In genomic region chr9:71628247-71628646, GRCh38 we compare ENCODE assay signal across 15 cellular contexts.
DNase-seq lines count a peak whose midpoint lies in the region; ATAC-seq and TF ChIP-seq lines count a peak whose summit lies in the region.
"Had no signal": no experiment of that assay in that cellular context is flagged by ENCODE, and none has a peak within 500 bp of the region (broad histone marks: within the 10 kb centered on the region; RNA-seq: fewer than 3 reads in every experiment).

No MANE protein-coding gene starts in this region.

- H3K9me3 ChIP-seq in heart right ventricle (peaks cover 0 to 3% (median 0%) of the 10 kb centered on the region in 11 donors), OCI-LY7 (ENCODE audit: low read length) (no peaks in the 10 kb centered on the region)
- H3K9me3 ChIP-seq: BLaER1 had no signal

- POLR2A ChIA-PET in OCI-LY7 (lab: Charles Lee): no interaction called here

- TF ChIP-seq CTCF in heart right ventricle (IDR thresholded peaks at IDR 0.05) (peak in 5 of 9 donors; percentile 21 to 51 (median 24)), OCI-LY7 (conservative IDR thresholded peaks at IDR 0.05; ENCODE audit: low read length) (peak; percentile 65), epithelial cell of esophagus (IDR thresholded peaks at IDR 0.05; ENCODE audit: insufficient read depth, low read depth, low read length, missing control alignments) (peak; percentile 22)

- H3K4me3 Mint-ChIP-seq in activated naive CD8-positive, alpha-beta T cell treated with anti-CD3 and anti-CD28 coated beads, Interleukin-2, amount 50 U/mL, for 24 hours: no peak overlapping the region
- H3K4me3 Mint-ChIP-seq: activated CD4-positive, alpha-beta T cell treated with anti-CD3 and anti-CD28 coated beads, Interleukin-2, amount 10 ng/mL, durations not matched to agents 7 days and 5 days; activated naive CD8-positive, alpha-beta T cell; type B pancreatic cell had no signal

- DNase-seq in heart right ventricle (no peak), left ventricle myocardium superior (no peak), OCI-LY7 (ENCODE audit: low spot score) (no peak), epithelial cell of esophagus (ENCODE audit: low read depth) (no peak), pons (ENCODE audit: low spot score) (no peak), NK-92 (lab: John Stamatoyannopoulos, UW; ENCODE audit: unreplicated experiment) (no peak)
- DNase-seq in activated naive CD8-positive, alpha-beta T cell treated with anti-CD3 and anti-CD28 coated beads, Interleukin-2, amount 50 U/mL, for 24 hours: no peak
- DNase-seq: activated CD4-positive, alpha-beta T cell treated with anti-CD3 and anti-CD28 coated beads, Interleukin-2, amount 10 ng/mL, durations not matched to agents 7 days and 5 days; NCI-H1092 treated with DMSO at 0.1 percent for 48 hours; RPMI8226 had no signal

- no peaks in the 10 kb centered on the region for H3K27me3 Mint-ChIP-seq in activated naive CD8-positive, alpha-beta T cell treated with anti-CD3 and anti-CD28 coated beads, Interleukin-2, amount 50 U/mL, for 24 hours
- H3K27me3 Mint-ChIP-seq: activated naive CD8-positive, alpha-beta T cell; type B pancreatic cell had no signal

- H3K4me3 ChIP-seq in heart right ventricle (no peak overlapping the region), OCI-LY7 (ENCODE audit: low read depth, low read length, poor library complexity, severe bottlenecking) (no peak overlapping the region), epithelial cell of esophagus (ENCODE audit: low read length) (no peak overlapping the region)
- H3K4me3 ChIP-seq: BLaER1 had no signal

- ATAC-seq in heart right ventricle (no peak), left ventricle myocardium superior (no peak), GM21786 (IDR thresholded peaks at IDR 0.05; ENCODE audit: unreplicated experiment) (no peak)
- ATAC-seq in activated naive CD8-positive, alpha-beta T cell treated with anti-CD3 and anti-CD28 coated beads, Interleukin-2, amount 50 U/mL, for 24 hours: no peak
- ATAC-seq: esophagus mucosa had no signal

- H3K9me2 ChIP-seq in OCI-LY7 (ENCODE audit: insufficient read depth, low read length): no peaks in the 10 kb centered on the region

- no peaks in the 10 kb centered on the region for H3K36me3 Mint-ChIP-seq in activated naive CD8-positive, alpha-beta T cell treated with anti-CD3 and anti-CD28 coated beads, Interleukin-2, amount 50 U/mL, for 24 hours (ENCODE audit: low read depth)
- H3K36me3 Mint-ChIP-seq: activated naive CD8-positive, alpha-beta T cell; type B pancreatic cell had no signal

- CTCF ChIA-PET in OCI-LY7 (lab: Charles Lee; ENCODE audit: unreplicated experiment): no interaction called here

- H3K27ac Mint-ChIP-seq in activated naive CD8-positive, alpha-beta T cell treated with anti-CD3 and anti-CD28 coated beads, Interleukin-2, amount 50 U/mL, for 24 hours: no peak overlapping the region
- H3K27ac Mint-ChIP-seq: activated CD4-positive, alpha-beta T cell treated with anti-CD3 and anti-CD28 coated beads, Interleukin-2, amount 10 ng/mL, durations not matched to agents 7 days and 5 days; activated naive CD8-positive, alpha-beta T cell; type B pancreatic cell had no signal

- no peak overlapping the region for H2AFZ ChIP-seq in OCI-LY7 (ENCODE audit: low read length)

- BruUV-seq in OCI-LY7 (replicated peaks; lab: Mats Ljungman, UMichigan): no TSS peak

- no peaks in the 10 kb centered on the region for H3K79me2 ChIP-seq in OCI-LY7 (ENCODE audit: insufficient read depth, low read depth, low read length)

- intact Hi-C loops in heart right ventricle (cut with DNase I): no loop called here
- intact Hi-C loops in left ventricle myocardium superior (cut with micrococcal nuclease): no loop called here
- intact Hi-C loops in OCI-LY7 (cut with micrococcal nuclease; ENCODE audit: unreplicated experiment): loop anchor here (2.0 kb wide), 1 partner anchor 191 kb away; no protein-coding TSS in a partner anchor

- no peak overlapping the region for H3K4me2 ChIP-seq in OCI-LY7 (ENCODE audit: low read length)
- H3K4me2 ChIP-seq: BLaER1 had no signal

- 92 to 94% methylated on average over 3 of the region's 3 CpGs for WGBS in heart right ventricle, 2 donors

- no peaks in the 10 kb centered on the region for H3K4me1 Mint-ChIP-seq in activated naive CD8-positive, alpha-beta T cell treated with anti-CD3 and anti-CD28 coated beads, Interleukin-2, amount 50 U/mL, for 24 hours

- H3K36me3 ChIP-seq in heart right ventricle (no peaks in the 10 kb centered on the region), OCI-LY7 (ENCODE audit: insufficient read depth, low read length) (no peaks in the 10 kb centered on the region)
- H3K36me3 ChIP-seq: BLaER1 had no signal

- H3K9me3 Mint-ChIP-seq in activated naive CD8-positive, alpha-beta T cell treated with anti-CD3 and anti-CD28 coated beads, Interleukin-2, amount 50 U/mL, for 24 hours: no peaks in the 10 kb centered on the region
- H3K9me3 Mint-ChIP-seq: activated CD4-positive, alpha-beta T cell treated with anti-CD3 and anti-CD28 coated beads, Interleukin-2, amount 10 ng/mL, durations not matched to agents 7 days and 5 days had no signal

- no peaks in the 10 kb centered on the region for H4K20me1 ChIP-seq in OCI-LY7 (ENCODE audit: insufficient read depth, low read length)
- H4K20me1 ChIP-seq: BLaER1 had no signal

- H3K27ac ChIP-seq in heart right ventricle: no peak overlapping the region
- no peak overlapping the region for H3K27ac ChIP-seq in OCI-LY7 (ENCODE audit: low read depth, low read length, poor library complexity, severe bottlenecking)
- H3K27ac ChIP-seq: BLaER1 had no signal

- H3K4me1 ChIP-seq in heart right ventricle (peaks cover 0 to 34% (median 22%) of the 10 kb centered on the region in 9 donors), OCI-LY7 (ENCODE audit: insufficient read depth, low read length, poor library complexity, severe bottlenecking) (no peaks in the 10 kb centered on the region)
- H3K4me1 ChIP-seq: BLaER1 had no signal

- no peaks in the 10 kb centered on the region for H3K27me3 ChIP-seq in heart right ventricle
- H3K27me3 ChIP-seq: BLaER1 had no signal
